ENCODE assay signal across 8 cellular contexts in the genomic region with DNA sequence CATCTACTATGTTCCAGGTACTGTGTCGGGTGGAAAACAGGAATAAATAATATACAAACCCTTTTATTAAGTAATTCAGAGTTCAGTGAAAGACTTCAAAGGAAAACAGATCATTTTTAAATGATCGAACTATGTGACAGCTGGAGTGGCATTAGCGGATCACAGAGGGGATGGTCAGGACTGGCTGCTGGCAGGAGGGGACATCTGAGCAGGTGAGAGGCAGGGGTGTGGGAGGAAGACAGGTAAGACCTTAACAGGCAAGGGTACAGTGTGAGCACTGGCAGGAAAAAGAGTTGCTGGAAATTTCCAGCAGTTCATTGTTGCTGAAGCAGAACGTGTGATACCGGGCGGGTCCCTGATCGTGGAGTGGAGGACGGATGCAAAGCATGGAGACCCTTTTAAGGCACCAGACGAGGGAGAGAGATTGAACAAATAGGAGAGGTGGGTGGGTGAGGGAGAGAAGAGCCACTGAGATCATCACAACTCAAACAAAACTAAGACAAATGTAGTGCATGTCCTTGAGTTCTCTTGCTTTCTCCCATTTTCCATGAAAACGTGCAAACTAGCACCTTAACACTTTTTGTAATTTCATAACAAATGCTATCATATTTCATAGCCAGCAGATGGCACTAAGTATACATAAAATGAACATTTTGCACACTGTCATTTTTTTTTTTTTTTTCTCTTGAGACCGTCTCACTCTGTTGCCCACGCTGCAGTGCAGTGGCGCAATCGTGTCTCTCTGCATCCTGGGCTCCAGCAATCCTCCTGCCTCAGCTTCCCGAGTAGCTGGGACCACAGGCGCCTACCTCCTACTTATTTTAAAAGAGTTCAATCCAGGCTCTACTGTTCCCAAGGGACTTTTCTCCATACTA. TPM values are rescaled to one million over a fixed set of nuclear protein-coding genes. Genes with fewer than 3 reads are reported as not detected.
DNase-seq lines count a peak whose midpoint lies in the region; ATAC-seq and TF ChIP-seq lines count a peak whose summit lies in the region.
"Not testable (repeated sequence)": the region's sequence is repeated elsewhere in the genome, so short reads cannot be mapped to it uniquely, and the experiment has no call there.

No MANE protein-coding gene starts in this region.

- H3K9me3 Mint-ChIP-seq in natural killer cell treated with Interleukin-12 subunit alpha and Interleukin-12 subunit beta and Interleukin-15 and Interleukin-18, amount 100 ng/mL, for 72 hours, result not testable (repeated sequence)

- H3K36me3 ChIP-seq in ascending aorta, upper lobe of right lung: not testable (repeated sequence)

- TF ChIP-seq CTCF in ascending aorta (IDR thresholded peaks at IDR 0.05) (peak in 2 of 3 experiments; percentile 7 to 17), upper lobe of right lung (IDR thresholded peaks at IDR 0.05) (peak; percentile 28)
- not testable (repeated sequence) for TF ChIP-seq CTCF in foreskin fibroblast (IDR thresholded peaks at IDR 0.05; ENCODE audit: low read depth, low read length)

- H3K27me3 ChIP-seq in ascending aorta, upper lobe of right lung: not testable (repeated sequence)

- H3K27ac Mint-ChIP-seq in natural killer cell treated with Interleukin-12 subunit alpha and Interleukin-12 subunit beta and Interleukin-15 and Interleukin-18, amount 100 ng/mL, for 72 hours, result not testable (repeated sequence)

- H3K36me3 Mint-ChIP-seq in natural killer cell treated with Interleukin-12 subunit alpha and Interleukin-12 subunit beta and Interleukin-15 and Interleukin-18, amount 100 ng/mL, for 72 hours, result not testable (repeated sequence)

- not testable (repeated sequence) for H3K9me3 ChIP-seq in ascending aorta, upper lobe of right lung

- H3K4me3 Mint-ChIP-seq in natural killer cell treated with Interleukin-12 subunit alpha and Interleukin-12 subunit beta and Interleukin-15 and Interleukin-18, amount 100 ng/mL, for 72 hours, result not testable (repeated sequence)

- not testable (repeated sequence) for H3K4me1 Mint-ChIP-seq in natural killer cell treated with Interleukin-12 subunit alpha and Interleukin-12 subunit beta and Interleukin-15 and Interleukin-18, amount 100 ng/mL, for 72 hours (ENCODE audit: low read depth in 2 of 2)

- H3K27ac ChIP-seq in ascending aorta, upper lobe of right lung: not testable (repeated sequence)

- peaks cover 13 to 31% of the 10 kb centered on the region in 2 donors for H3K27me3 Mint-ChIP-seq in natural killer cell treated with Interleukin-12 subunit alpha and Interleukin-12 subunit beta and Interleukin-15 and Interleukin-18, amount 100 ng/mL, for 72 hours

- intact Hi-C loops in ascending aorta (cut with DNase I); upper lobe of right lung (cut with DNase I): not testable (repeated sequence)

- H3K4me3 ChIP-seq in ascending aorta; foreskin fibroblast (ENCODE audit: low read depth in 1 of 2, low read length in 2 of 2); upper lobe of right lung: not testable (repeated sequence)

- peak; percentile 68 for DNase-seq in EL
- peak; percentile 51 for DNase-seq in HT1080 (ENCODE audit: low read depth)
- DNase-seq in NCI-H2171 (lab: John Stamatoyannopoulos, UW), result peak; percentile 34
- DNase-seq in SIG-M5 treated with dmso at 0.1 percent for 504 hours (lab: John Stamatoyannopoulos, UW; ENCODE audit: unreplicated experiment), result peak; percentile 23
- DNase-seq in ascending aorta (ENCODE audit: low spot score in 2 of 2); natural killer cell treated with Interleukin-12 subunit alpha and Interleukin-12 subunit beta and Interleukin-15 and Interleukin-18, amount 100 ng/mL, for 72 hours (ENCODE audit: low spot score): not testable (repeated sequence)
- DNase-seq in foreskin fibroblast, result peak; percentile 25 to 68
- peak; percentile 70 for DNase-seq in upper lobe of right lung

- not testable (repeated sequence) for H3K4me1 ChIP-seq in ascending aorta, upper lobe of right lung

- peak; percentile 56 to 57 for ATAC-seq in natural killer cell treated with Interleukin-12 subunit alpha and Interleukin-12 subunit beta and Interleukin-15 and Interleukin-18, amount 100 ng/mL, for 72 hours
- ATAC-seq in upper lobe of right lung, result peak; percentile 81

RNA-seq across cellular contexts. Expression of a gene that starts 23.7 kb away (rescaled TPM):
- total RNA-seq in HT1080 (2014; rRNA removed; shearing (Covaris generic)), result 0.08 TPM in 1 of 2 replicates, not detected in the other
- 0.08 TPM in 1 of 2 replicates, not detected in the other for polyA plus RNA-seq in HT1080 (2015; cell fraction: cytosol; rRNA removed)
- polyA plus RNA-seq in HT1080 (2015; cell fraction: nucleus; rRNA removed), result 0.05 and 0.19 TPM in 2 replicates
- total RNA-seq in ascending aorta (not detected), upper lobe of right lung (2.5 TPM)
- 1 to 10 TPM; 1.2 to 4.1 TPM for total RNA-seq in natural killer cell treated with Interleukin-12 subunit alpha and Interleukin-12 subunit beta and Interleukin-15 and Interleukin-18, amount 100 ng/mL, for 72 hours
